In genomic region chr10:48701941-48702340, GRCh38 we compare ENCODE assay signal across 25 cellular contexts. TPM values are rescaled to one million over a fixed set of nuclear protein-coding genes. Genes with fewer than 3 reads are reported as not detected.
"Had no signal": no experiment of that assay in that cellular context is flagged by ENCODE, and none has a peak within 500 bp of the region (broad histone marks: within the 10 kb centered on the region; RNA-seq: fewer than 3 reads in every experiment).

No MANE protein-coding gene starts in this region.

- H3K4me3 Mint-ChIP-seq: activated CD4-positive, alpha-beta memory T cell treated with anti-CD3 and anti-CD28 coated beads for 36 hours; activated CD4-positive, alpha-beta T cell treated with anti-CD3 and anti-CD28 coated beads, Interleukin-2, amount 10 ng/mL, durations not matched to agents 24 days and 14 days; activated T-cell treated with anti-CD3 and anti-CD28 coated beads, Interleukin-2, amount 50 U/mL, for 4 hours; activated T-helper 17 cell treated with anti-CD3 and anti-CD28 coated beads, Interleukin-2, amount 50 U/mL, for 72 hours; naive thymus-derived CD4-positive, alpha-beta T cell; stimulated activated effector memory CD8-positive, alpha-beta T cell treated with anti-CD3 and anti-CD28 coated beads, Interleukin-12 subunit alpha, Interleukin-12 subunit beta, amount 100 ng/mL, for 72 hours had no signal

- H3K9me3 Mint-ChIP-seq: activated CD4-positive, alpha-beta memory T cell treated with anti-CD3 and anti-CD28 coated beads for 36 hours; activated CD4-positive, alpha-beta T cell treated with anti-CD3 and anti-CD28 coated beads, Interleukin-2, amount 10 ng/mL, durations not matched to agents 24 days and 14 days; activated T-cell treated with anti-CD3 and anti-CD28 coated beads, Interleukin-2, amount 50 U/mL, for 4 hours; activated T-helper 17 cell treated with anti-CD3 and anti-CD28 coated beads, Interleukin-2, amount 50 U/mL, for 72 hours; naive thymus-derived CD4-positive, alpha-beta T cell; stimulated activated effector memory CD8-positive, alpha-beta T cell treated with anti-CD3 and anti-CD28 coated beads, Interleukin-12 subunit alpha, Interleukin-12 subunit beta, amount 100 ng/mL, for 72 hours had no signal

- H3K9me3 ChIP-seq: pancreas, prostate gland, sigmoid colon, stomach, tibial artery, upper lobe of right lung had no signal

- H3K4me1 Mint-ChIP-seq: activated CD4-positive, alpha-beta T cell treated with anti-CD3 and anti-CD28 coated beads, Interleukin-2, amount 10 ng/mL, durations not matched to agents 24 days and 14 days; activated T-helper 17 cell treated with anti-CD3 and anti-CD28 coated beads, Interleukin-2, amount 50 U/mL, for 72 hours; stimulated activated effector memory CD8-positive, alpha-beta T cell treated with anti-CD3 and anti-CD28 coated beads, Interleukin-12 subunit alpha, Interleukin-12 subunit beta, amount 100 ng/mL, for 72 hours had no signal

- H3K4me3 ChIP-seq: pancreas, prostate gland, sigmoid colon, stomach, tibial artery, upper lobe of right lung had no signal

- H3K27ac ChIP-seq: pancreas, prostate gland, sigmoid colon, stomach, tibial artery, upper lobe of right lung, VCaP had no signal

- H3K36me3 ChIP-seq: pancreas, prostate gland, sigmoid colon, stomach, tibial artery, upper lobe of right lung had no signal

- H3K4me1 ChIP-seq: pancreas, prostate gland, tibial artery had no signal

- H3K27ac Mint-ChIP-seq: activated CD4-positive, alpha-beta memory T cell treated with anti-CD3 and anti-CD28 coated beads for 36 hours; activated CD4-positive, alpha-beta T cell treated with anti-CD3 and anti-CD28 coated beads, Interleukin-2, amount 10 ng/mL, durations not matched to agents 24 days and 14 days; activated T-helper 17 cell treated with anti-CD3 and anti-CD28 coated beads, Interleukin-2, amount 50 U/mL, for 72 hours; naive thymus-derived CD4-positive, alpha-beta T cell; stimulated activated effector memory CD8-positive, alpha-beta T cell treated with anti-CD3 and anti-CD28 coated beads, Interleukin-12 subunit alpha, Interleukin-12 subunit beta, amount 100 ng/mL, for 72 hours had no signal

- H3K36me3 Mint-ChIP-seq: activated CD4-positive, alpha-beta memory T cell treated with anti-CD3 and anti-CD28 coated beads for 36 hours; naive thymus-derived CD4-positive, alpha-beta T cell; stimulated activated effector memory CD8-positive, alpha-beta T cell treated with anti-CD3 and anti-CD28 coated beads, Interleukin-12 subunit alpha, Interleukin-12 subunit beta, amount 100 ng/mL, for 72 hours had no signal

- H3K27me3 ChIP-seq: pancreas, sigmoid colon, tibial artery, upper lobe of right lung had no signal

- DNase-seq: activated CD4-positive, alpha-beta memory T cell treated with anti-CD3 and anti-CD28 coated beads for 36 hours; activated CD4-positive, alpha-beta T cell treated with anti-CD3 and anti-CD28 coated beads, Interleukin-2, amount 10 ng/mL, durations not matched to agents 24 days and 14 days; activated gamma-delta T cell treated with Interleukin-2 at 50 U/mL for 16 hours; activated naive CD4-positive, alpha-beta T cell treated with anti-CD3 and anti-CD28 coated beads, Interleukin-2, amount 50 U/mL, for 16 hours; activated T-cell treated with anti-CD3 and anti-CD28 coated beads, Interleukin-2, amount 50 U/mL, for 4 hours; amniotic stem cell; caudate nucleus; cortex of kidney; left ventricle myocardium superior; naive thymus-derived CD4-positive, alpha-beta T cell; nucleus accumbens; pancreas; retina; sigmoid colon; stimulated activated CD4-positive, alpha-beta T cell treated with anti-CD3 and anti-CD28 coated beads, Interleukin-4, amount 100 ng/mL, for 24 hours; stomach; tibial artery; upper lobe of right lung had no signal

- ATAC-seq: activated CD4-positive, CD25-positive, alpha-beta regulatory T cell treated with anti-CD3 and anti-CD28 coated beads, Interleukin-2, amount 50 U/mL, for 24 hours; activated T-cell treated with anti-CD3 and anti-CD28 coated beads, Interleukin-2, amount 50 U/mL, for 4 hours; activated T-helper 17 cell treated with anti-CD3 and anti-CD28 coated beads, Interleukin-2, amount 50 U/mL, for 72 hours; left ventricle myocardium superior; pancreas; stimulated activated effector memory CD8-positive, alpha-beta T cell treated with anti-CD3 and anti-CD28 coated beads, Interleukin-12 subunit alpha, Interleukin-12 subunit beta, amount 100 ng/mL, for 72 hours; upper lobe of right lung had no signal

RNA-seq across cellular contexts. Expression of gene WDFY4, which starts 17.3 kb away (rescaled TPM):
- total RNA-seq: activated CD4-positive, alpha-beta memory T cell treated with anti-CD3 and anti-CD28 coated beads for 36 hours; chondrocyte had no signal
- polyA plus RNA-seq: neural cell had no signal
